10 cellular contexts compared by ENCODE assay signal in the genomic region with DNA sequence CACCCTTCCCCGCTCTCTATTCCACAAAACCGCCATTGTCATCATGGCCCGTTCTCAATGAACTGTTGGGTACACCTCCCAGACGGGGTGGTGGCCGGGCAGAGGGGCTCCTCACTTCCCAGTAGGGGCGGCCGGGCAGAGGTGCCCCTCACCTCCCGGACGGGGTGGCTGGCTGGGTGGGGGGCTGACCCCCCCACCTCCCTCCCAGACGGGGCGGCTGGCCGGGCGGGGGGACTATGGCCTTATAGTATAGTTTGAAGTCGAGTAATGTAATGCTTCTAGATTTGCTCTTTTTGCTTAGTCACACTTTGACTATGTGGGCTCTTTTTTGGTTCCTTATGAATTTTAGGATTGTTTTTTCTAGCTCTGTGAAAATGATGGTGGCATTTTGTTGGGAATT. TPM values are rescaled to one million over a fixed set of nuclear protein-coding genes. Genes with fewer than 3 reads are reported as not detected.
A peak's percentile ranks its signal among the peaks of the same experiment; 100 is the strongest.
DNase-seq lines count a peak whose midpoint lies in the region; ATAC-seq and TF ChIP-seq lines count a peak whose summit lies in the region.
"Not testable (repeated sequence)": the region's sequence is repeated elsewhere in the genome, so short reads cannot be mapped to it uniquely, and the experiment has no call there.
"Had no signal": no experiment of that assay in that cellular context is flagged by ENCODE, and none has a peak within 500 bp of the region (broad histone marks: within the 10 kb centered on the region; RNA-seq: fewer than 3 reads in every experiment).

No MANE protein-coding gene starts in this region.

- peaks cover 22% of the 10 kb centered on the region for H3K9me3 Mint-ChIP-seq in T-helper 1 cell treated with Interleukin-12 subunit alpha and Interleukin-12 subunit beta and Interleukin-4 antibody, amounts not matched to agents 30 μg/mL and 1 μg/mL, for 36 hours
- peaks cover 9 to 15% of the 10 kb centered on the region in 2 donors for H3K9me3 Mint-ChIP-seq in activated T-cell treated with anti-CD3 and anti-CD28 coated beads, Interleukin-2, amount 50 U/mL, for 72 hours
- H3K9me3 Mint-ChIP-seq in activated T-helper 2 cell treated with anti-CD3 and anti-CD28 coated beads, Interferon-gamma antibody, Interleukin-2, Interleukin-4, amounts not matched to agents 10 μg/mL and 5 μg/mL and 100 μg/mL, durations not matched to agents 14 hours and 24 hours and 36 hours: peaks cover 39% of the 10 kb centered on the region
- H3K9me3 Mint-ChIP-seq in glutamatergic neuron (ENCODE audit: unreplicated experiment): not testable (repeated sequence)
- peaks cover 11% of the 10 kb centered on the region for H3K9me3 Mint-ChIP-seq in natural killer cell treated with Interleukin-12 subunit alpha and Interleukin-12 subunit beta and Interleukin-15 and Interleukin-18, amount 100 ng/mL, for 72 hours

- ATAC-seq in activated T-cell treated with anti-CD3 and anti-CD28 coated beads, Interleukin-2, amount 50 U/mL, for 72 hours (replicated peaks in 1 of 2); natural killer cell treated with Interleukin-12 subunit alpha and Interleukin-12 subunit beta and Interleukin-15 and Interleukin-18, amount 100 ng/mL, for 72 hours: not testable (repeated sequence)

- intact Hi-C loops in activated T-helper 2 cell treated with anti-CD3 and anti-CD28 coated beads, Interferon-gamma antibody, Interleukin-2, Interleukin-4, amounts not matched to agents 10 μg/mL and 5 μg/mL and 100 μg/mL, durations not matched to agents 14 hours and 24 hours and 36 hours (cut with micrococcal nuclease): not testable (repeated sequence)

- H3K4me3 Mint-ChIP-seq in T-helper 1 cell treated with Interleukin-12 subunit alpha and Interleukin-12 subunit beta and Interleukin-4 antibody, amounts not matched to agents 30 μg/mL and 1 μg/mL, for 36 hours; activated T-helper 2 cell treated with anti-CD3 and anti-CD28 coated beads, Interferon-gamma antibody, Interleukin-2, Interleukin-4, amounts not matched to agents 10 μg/mL and 5 μg/mL and 100 μg/mL, durations not matched to agents 14 hours and 24 hours and 36 hours (ENCODE audit: low read depth); glutamatergic neuron (ENCODE audit: unreplicated experiment): not testable (repeated sequence)
- peak overlapping the region in 1 of 2 donors; percentile 96 for H3K4me3 Mint-ChIP-seq in activated T-cell treated with anti-CD3 and anti-CD28 coated beads, Interleukin-2, amount 50 U/mL, for 72 hours
- peak overlapping the region; percentile 76 for H3K4me3 Mint-ChIP-seq in natural killer cell treated with Interleukin-12 subunit alpha and Interleukin-12 subunit beta and Interleukin-15 and Interleukin-18, amount 100 ng/mL, for 72 hours

- not testable (repeated sequence) for DNase-seq in activated T-cell treated with anti-CD3 and anti-CD28 coated beads, Interleukin-2, amount 50 U/mL, for 72 hours; activated T-helper 2 cell treated with anti-CD3 and anti-CD28 coated beads, Interferon-gamma antibody, Interleukin-2, Interleukin-4, amounts not matched to agents 10 μg/mL and 5 μg/mL and 100 μg/mL, durations not matched to agents 14 hours and 24 hours and 36 hours (ENCODE audit: low spot score); glutamatergic neuron; natural killer cell treated with Interleukin-12 subunit alpha and Interleukin-12 subunit beta and Interleukin-15 and Interleukin-18, amount 100 ng/mL, for 72 hours (ENCODE audit: low spot score)

- not testable (repeated sequence) for H3K27me3 Mint-ChIP-seq in T-helper 1 cell treated with Interleukin-12 subunit alpha and Interleukin-12 subunit beta and Interleukin-4 antibody, amounts not matched to agents 30 μg/mL and 1 μg/mL, for 36 hours (ENCODE audit: low read depth); activated T-cell treated with anti-CD3 and anti-CD28 coated beads, Interleukin-2, amount 50 U/mL, for 72 hours (ENCODE audit: low read depth); activated T-helper 2 cell treated with anti-CD3 and anti-CD28 coated beads, Interferon-gamma antibody, Interleukin-2, Interleukin-4, amounts not matched to agents 10 μg/mL and 5 μg/mL and 100 μg/mL, durations not matched to agents 14 hours and 24 hours and 36 hours (ENCODE audit: low read depth); glutamatergic neuron (ENCODE audit: unreplicated experiment); natural killer cell treated with Interleukin-12 subunit alpha and Interleukin-12 subunit beta and Interleukin-15 and Interleukin-18, amount 100 ng/mL, for 72 hours

- peak overlapping the region; percentile 33 for H3K27ac Mint-ChIP-seq in T-helper 1 cell treated with Interleukin-12 subunit alpha and Interleukin-12 subunit beta and Interleukin-4 antibody, amounts not matched to agents 30 μg/mL and 1 μg/mL, for 36 hours
- peak overlapping the region; percentile 67 for H3K27ac Mint-ChIP-seq in activated T-cell treated with anti-CD3 and anti-CD28 coated beads, Interleukin-2, amount 50 U/mL, for 72 hours
- peak overlapping the region; percentile 51 for H3K27ac Mint-ChIP-seq in activated T-helper 2 cell treated with anti-CD3 and anti-CD28 coated beads, Interferon-gamma antibody, Interleukin-2, Interleukin-4, amounts not matched to agents 10 μg/mL and 5 μg/mL and 100 μg/mL, durations not matched to agents 14 hours and 24 hours and 36 hours
- H3K27ac Mint-ChIP-seq in glutamatergic neuron (ENCODE audit: unreplicated experiment): peak overlapping the region; percentile 59
- peak overlapping the region; percentile 75 to 88 for H3K27ac Mint-ChIP-seq in natural killer cell treated with Interleukin-12 subunit alpha and Interleukin-12 subunit beta and Interleukin-15 and Interleukin-18, amount 100 ng/mL, for 72 hours

- peaks cover 23% of the 10 kb centered on the region for H3K4me1 Mint-ChIP-seq in T-helper 1 cell treated with Interleukin-12 subunit alpha and Interleukin-12 subunit beta and Interleukin-4 antibody, amounts not matched to agents 30 μg/mL and 1 μg/mL, for 36 hours (ENCODE audit: low read depth)
- H3K4me1 Mint-ChIP-seq in activated T-cell treated with anti-CD3 and anti-CD28 coated beads, Interleukin-2, amount 50 U/mL, for 72 hours (ENCODE audit: low read depth): peaks cover 23% of the 10 kb centered on the region
- peaks cover 29% of the 10 kb centered on the region for H3K4me1 Mint-ChIP-seq in activated T-helper 2 cell treated with anti-CD3 and anti-CD28 coated beads, Interferon-gamma antibody, Interleukin-2, Interleukin-4, amounts not matched to agents 10 μg/mL and 5 μg/mL and 100 μg/mL, durations not matched to agents 14 hours and 24 hours and 36 hours (ENCODE audit: low read depth)
- not testable (repeated sequence) for H3K4me1 Mint-ChIP-seq in glutamatergic neuron (ENCODE audit: low read depth, unreplicated experiment)
- peaks cover 19% of the 10 kb centered on the region in 2 donors for H3K4me1 Mint-ChIP-seq in natural killer cell treated with Interleukin-12 subunit alpha and Interleukin-12 subunit beta and Interleukin-15 and Interleukin-18, amount 100 ng/mL, for 72 hours (ENCODE audit: low read depth in 2 of 2)

- H3K36me3 Mint-ChIP-seq in T-helper 1 cell treated with Interleukin-12 subunit alpha and Interleukin-12 subunit beta and Interleukin-4 antibody, amounts not matched to agents 30 μg/mL and 1 μg/mL, for 36 hours (ENCODE audit: low read depth): peaks cover 19% of the 10 kb centered on the region
- peaks cover 19 to 21% of the 10 kb centered on the region in 2 donors for H3K36me3 Mint-ChIP-seq in activated T-cell treated with anti-CD3 and anti-CD28 coated beads, Interleukin-2, amount 50 U/mL, for 72 hours (ENCODE audit: insufficient read depth in 2 of 2)
- peaks cover 30% of the 10 kb centered on the region for H3K36me3 Mint-ChIP-seq in activated T-helper 2 cell treated with anti-CD3 and anti-CD28 coated beads, Interferon-gamma antibody, Interleukin-2, Interleukin-4, amounts not matched to agents 10 μg/mL and 5 μg/mL and 100 μg/mL, durations not matched to agents 14 hours and 24 hours and 36 hours (ENCODE audit: low read depth)
- H3K36me3 Mint-ChIP-seq in glutamatergic neuron (ENCODE audit: unreplicated experiment): not testable (repeated sequence)
- peaks cover 25% of the 10 kb centered on the region for H3K36me3 Mint-ChIP-seq in natural killer cell treated with Interleukin-12 subunit alpha and Interleukin-12 subunit beta and Interleukin-15 and Interleukin-18, amount 100 ng/mL, for 72 hours

- TF ChIP-seq CTCF in glutamatergic neuron (IDR thresholded peaks at IDR 0.05; ENCODE audit: partially characterized antibody, unreplicated experiment): not testable (repeated sequence)

RNA-seq across cellular contexts. Expression of a gene that starts 28.5 kb away (rescaled TPM):
- not detected for total RNA-seq in activated T-cell treated with anti-CD3 and anti-CD28 coated beads, Interleukin-2, amount 50 U/mL, for 72 hours
- total RNA-seq in activated T-helper 2 cell treated with anti-CD3 and anti-CD28 coated beads, Interferon-gamma antibody, Interleukin-2, Interleukin-4, amounts not matched to agents 10 μg/mL and 5 μg/mL and 100 μg/mL, durations not matched to agents 14 hours and 24 hours and 36 hours: not detected in 2 replicates
- not detected for total RNA-seq in glutamatergic neuron (ENCODE audit: unreplicated experiment)
- not detected for total RNA-seq in natural killer cell treated with Interleukin-12 subunit alpha and Interleukin-12 subunit beta and Interleukin-15 and Interleukin-18, amount 100 ng/mL, for 72 hours
- total RNA-seq: B cell; Caco-2; CD4-positive, CD25-positive, alpha-beta regulatory T cell; CD8-positive, alpha-beta T cell; HFFc6 had no signal

RNA-seq across cellular contexts. Expression of a gene that starts 31.1 kb away (rescaled TPM):
- 10 to 100 TPM; 18.5 to 44.3 TPM for total RNA-seq in activated T-cell treated with anti-CD3 and anti-CD28 coated beads, Interleukin-2, amount 50 U/mL, for 72 hours
- total RNA-seq in activated T-helper 2 cell treated with anti-CD3 and anti-CD28 coated beads, Interferon-gamma antibody, Interleukin-2, Interleukin-4, amounts not matched to agents 10 μg/mL and 5 μg/mL and 100 μg/mL, durations not matched to agents 14 hours and 24 hours and 36 hours: 13.2 and 15.9 TPM in 2 replicates
- not detected for total RNA-seq in glutamatergic neuron (ENCODE audit: unreplicated experiment)
- total RNA-seq in natural killer cell treated with Interleukin-12 subunit alpha and Interleukin-12 subunit beta and Interleukin-15 and Interleukin-18, amount 100 ng/mL, for 72 hours: 1 to 10 TPM; 3.3 to 3.7 TPM
- total RNA-seq: B cell; Caco-2; CD4-positive, CD25-positive, alpha-beta regulatory T cell; CD8-positive, alpha-beta T cell; HFFc6 had no signal

RNA-seq across cellular contexts. Expression of a gene that starts 37.3 kb away (rescaled TPM):
- total RNA-seq in activated T-cell treated with anti-CD3 and anti-CD28 coated beads, Interleukin-2, amount 50 U/mL, for 72 hours: not detected
- not detected in 2 replicates for total RNA-seq in activated T-helper 2 cell treated with anti-CD3 and anti-CD28 coated beads, Interferon-gamma antibody, Interleukin-2, Interleukin-4, amounts not matched to agents 10 μg/mL and 5 μg/mL and 100 μg/mL, durations not matched to agents 14 hours and 24 hours and 36 hours
- total RNA-seq in glutamatergic neuron (ENCODE audit: unreplicated experiment): not detected
- total RNA-seq in natural killer cell treated with Interleukin-12 subunit alpha and Interleukin-12 subunit beta and Interleukin-15 and Interleukin-18, amount 100 ng/mL, for 72 hours: not detected
- total RNA-seq: B cell; Caco-2; CD4-positive, CD25-positive, alpha-beta regulatory T cell; CD8-positive, alpha-beta T cell; HFFc6 had no signal

RNA-seq across cellular contexts. Expression of a gene that starts 43.6 kb away (rescaled TPM):
- not detected for total RNA-seq in activated T-cell treated with anti-CD3 and anti-CD28 coated beads, Interleukin-2, amount 50 U/mL, for 72 hours
- total RNA-seq in activated T-helper 2 cell treated with anti-CD3 and anti-CD28 coated beads, Interferon-gamma antibody, Interleukin-2, Interleukin-4, amounts not matched to agents 10 μg/mL and 5 μg/mL and 100 μg/mL, durations not matched to agents 14 hours and 24 hours and 36 hours: not detected in 2 replicates
- total RNA-seq in glutamatergic neuron (ENCODE audit: unreplicated experiment): not detected
- not detected for total RNA-seq in natural killer cell treated with Interleukin-12 subunit alpha and Interleukin-12 subunit beta and Interleukin-15 and Interleukin-18, amount 100 ng/mL, for 72 hours
- total RNA-seq: B cell; Caco-2; CD4-positive, CD25-positive, alpha-beta regulatory T cell; CD8-positive, alpha-beta T cell; HFFc6 had no signal
